In the genomic region with DNA sequence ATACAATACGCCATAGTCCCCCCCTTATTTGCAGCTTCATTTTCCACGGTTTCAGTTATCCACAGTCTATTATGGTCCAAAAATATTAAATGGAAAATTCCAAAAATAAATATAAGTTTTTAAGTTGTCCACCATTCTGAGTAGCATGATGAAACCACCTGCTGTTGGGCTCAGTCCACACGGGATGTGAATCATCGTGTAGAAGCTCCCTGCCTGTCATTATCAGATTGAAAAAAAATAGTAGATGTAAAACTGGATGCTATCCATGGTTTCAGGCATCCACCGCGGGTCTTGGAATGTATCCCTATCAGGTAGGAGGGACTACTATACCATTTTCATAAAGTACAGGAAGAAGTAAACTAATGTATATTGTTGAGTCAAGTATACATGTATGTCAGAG, we compare ENCODE assay signal across 1 cellular context.
TF ChIP-seq lines count a peak whose summit lies in the region.

No MANE protein-coding gene starts in this region.

TF ChIP-seq in HepG2, 621 proteins besides CTCF, POLR2A, EP300 and RAD21 (continued from another document):
- TF ChIP-seq, protein P1, sequence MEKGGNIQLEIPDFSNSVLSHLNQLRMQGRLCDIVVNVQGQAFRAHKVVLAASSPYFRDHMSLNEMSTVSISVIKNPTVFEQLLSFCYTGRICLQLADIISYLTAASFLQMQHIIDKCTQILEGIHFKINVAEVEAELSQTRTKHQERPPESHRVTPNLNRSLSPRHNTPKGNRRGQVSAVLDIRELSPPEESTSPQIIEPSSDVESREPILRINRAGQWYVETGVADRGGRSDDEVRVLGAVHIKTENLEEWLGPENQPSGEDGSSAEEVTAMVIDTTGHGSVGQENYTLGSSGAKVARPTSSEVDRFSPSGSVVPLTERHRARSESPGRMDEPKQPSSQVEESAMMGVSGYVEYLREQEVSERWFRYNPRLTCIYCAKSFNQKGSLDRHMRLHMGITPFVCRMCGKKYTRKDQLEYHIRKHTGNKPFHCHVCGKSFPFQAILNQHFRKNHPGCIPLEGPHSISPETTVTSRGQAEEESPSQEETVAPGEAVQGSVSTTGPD (CRISPR knock-in tag; IDR thresholded peaks at IDR 0.05) = no peak
- TF ChIP-seq ESRRA (CRISPR knock-in tag; IDR thresholded peaks at IDR 0.05; ENCODE audit: low read depth) (no peak), MAZ (IDR thresholded peaks at IDR 0.05; ENCODE audit: borderline replicate concordance, low read depth, low read length) (no peak), MAZ (CRISPR knock-in tag; IDR thresholded peaks at IDR 0.05; ENCODE audit: low read depth) (no peak), NPAS2 (CRISPR knock-in tag; IDR thresholded peaks at IDR 0.05; ENCODE audit: borderline replicate concordance) (no peak), IKZF1 (IDR thresholded peaks at IDR 0.05) (no peak), GZF1 (CRISPR knock-in tag; IDR thresholded peaks at IDR 0.05) (no peak), SIX4 (CRISPR knock-in tag; IDR thresholded peaks at IDR 0.05) (no peak)
- TF ChIP-seq, protein P2, sequence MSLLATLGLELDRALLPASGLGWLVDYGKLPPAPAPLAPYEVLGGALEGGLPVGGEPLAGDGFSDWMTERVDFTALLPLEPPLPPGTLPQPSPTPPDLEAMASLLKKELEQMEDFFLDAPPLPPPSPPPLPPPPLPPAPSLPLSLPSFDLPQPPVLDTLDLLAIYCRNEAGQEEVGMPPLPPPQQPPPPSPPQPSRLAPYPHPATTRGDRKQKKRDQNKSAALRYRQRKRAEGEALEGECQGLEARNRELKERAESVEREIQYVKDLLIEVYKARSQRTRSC (CRISPR knock-in tag; IDR thresholded peaks at IDR 0.05; ENCODE audit: low read depth) = no peak
